Comparison of ENCODE assay signal across 18 cellular contexts in genomic region chr13:112686987-112687386, GRCh38.
"Had no signal": no experiment of that assay in that cellular context is flagged by ENCODE, and none has a peak within 500 bp of the region (broad histone marks: within the 10 kb centered on the region; RNA-seq: fewer than 3 reads in every experiment).

No MANE protein-coding gene starts in this region.

- H3K4me3 ChIP-seq: breast epithelium, esophagus muscularis mucosa, lung, ovary, tibial artery, uterus had no signal

- H3K36me3 ChIP-seq: breast epithelium, esophagus muscularis mucosa, ovary, tibial artery, uterus had no signal

- H3K27me3 ChIP-seq: breast epithelium, esophagus muscularis mucosa, ovary, tibial artery, uterus had no signal

- H3K4me1 ChIP-seq: uterus had no signal

- DNase-seq: activated CD4-positive, alpha-beta T cell treated with anti-CD3 and anti-CD28 coated beads, Interleukin-2, amount 50 U/mL, for 4 hours; cortex of kidney; effector CD8-positive, alpha-beta T cell; left cardiac atrium; midbrain; ovary; SK-N-SH; stimulated activated CD4-positive, alpha-beta T cell treated with anti-CD3 and anti-CD28 coated beads, Interleukin-1b, Interleukin-23, amount 100 ng/mL, for 48 hours; stimulated activated naive CD4-positive, alpha-beta T cell; uterus had no signal

- H3K4me2 ChIP-seq: SK-N-SH had no signal

- FAIRE-seq: astrocyte, endothelial cell of umbilical vein, TTC549 had no signal

- H3K27ac ChIP-seq: breast epithelium, esophagus muscularis mucosa, ovary, tibial artery, uterus had no signal

- H3K9me3 ChIP-seq: breast epithelium, esophagus muscularis mucosa, ovary, SK-N-SH, tibial artery, uterus had no signal

- ATAC-seq: activated T-helper 17 cell treated with anti-CD3 and anti-CD28 coated beads, Interleukin-2, amount 50 U/mL, for 72 hours; left cardiac atrium had no signal

- H3K9ac ChIP-seq: SK-N-SH had no signal
